18 cellular contexts compared by ENCODE assay signal in the genomic region with DNA sequence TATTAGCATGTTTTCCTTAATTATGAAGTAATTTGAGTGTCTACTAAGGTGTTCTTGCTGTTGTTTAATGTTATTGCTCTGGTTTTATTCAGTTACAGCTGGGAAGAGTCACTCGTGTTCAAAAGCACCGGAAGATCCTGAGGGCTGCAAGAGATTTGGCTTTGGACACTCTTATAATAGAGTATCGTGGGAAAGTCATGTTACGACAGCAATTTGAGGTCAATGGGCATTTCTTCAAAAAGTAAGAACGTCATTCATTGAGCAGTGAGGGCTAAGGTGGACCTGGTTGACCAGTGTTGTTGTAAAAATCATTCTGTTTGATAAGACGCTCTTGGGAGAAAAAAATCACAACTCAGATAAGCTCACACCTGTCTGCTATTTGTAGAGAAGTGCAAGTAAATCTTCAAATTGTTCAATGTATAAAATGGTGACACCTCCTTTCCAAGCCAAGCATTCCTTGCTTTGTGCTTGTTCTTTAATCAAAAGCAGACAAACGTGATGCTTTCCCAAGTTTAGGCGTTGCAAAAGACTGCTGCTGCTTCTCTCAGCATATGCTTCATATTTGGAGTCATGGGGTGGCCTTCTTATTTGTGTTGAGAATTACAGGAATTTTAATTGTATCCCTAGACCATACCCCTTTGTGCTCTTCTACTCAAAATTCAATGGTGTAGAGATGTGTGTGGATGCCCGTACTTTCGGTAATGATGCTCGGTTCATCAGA. TPM values are rescaled to one million over a fixed set of nuclear protein-coding genes. Genes with fewer than 3 reads are reported as not detected.
DNase-seq lines count a peak whose midpoint lies in the region; ATAC-seq, FAIRE-seq and TF ChIP-seq lines count a peak whose summit lies in the region.
"Had no signal": no experiment of that assay in that cellular context is flagged by ENCODE, and none has a peak within 500 bp of the region (broad histone marks: within the 10 kb centered on the region; RNA-seq: fewer than 3 reads in every experiment).

No MANE protein-coding gene starts in this region.

- in situ Hi-C loops in HepG2 (cut with HindIII; ENCODE audit: extremely low pct_ligation_motif_present, low pct_unique_long_range_greater_than_20kb), result no loop called here

- BruUV-seq in HepG2 (replicated peaks; lab: Mats Ljungman, UMichigan), result no TSS peak

- H3K9me3 ChIP-seq in HepG2 (ENCODE audit: low read length) (no peaks in the 10 kb centered on the region), right lobe of liver (no peaks in the 10 kb centered on the region)

- H3K9me3 Mint-ChIP-seq in activated T-helper 17 cell treated with anti-CD3 and anti-CD28 coated beads, Interleukin-2, amount 50 U/mL, for 72 hours, result no peaks in the 10 kb centered on the region

- H3K79me2 ChIP-seq in HepG2 (ENCODE audit: insufficient read depth, low read length), result peaks cover 12% of the 10 kb centered on the region

- no peak overlapping the region for H3K4me3 Mint-ChIP-seq in activated T-helper 17 cell treated with anti-CD3 and anti-CD28 coated beads, Interleukin-2, amount 50 U/mL, for 72 hours
- H3K4me3 Mint-ChIP-seq: B cell had no signal

- TF ChIP-seq CTCF in HepG2 (CRISPR knock-in tag; IDR thresholded peaks at IDR 0.05) (no peak), right lobe of liver (IDR thresholded peaks at IDR 0.05) (no peak)

- H3K27me3 Mint-ChIP-seq in activated T-helper 17 cell treated with anti-CD3 and anti-CD28 coated beads, Interleukin-2, amount 50 U/mL, for 72 hours, result no peaks in the 10 kb centered on the region
- H3K27me3 Mint-ChIP-seq: B cell had no signal

- intact Hi-C loops in HepG2 (cut with micrococcal nuclease; ENCODE audit: unreplicated experiment), result no loop called here
- intact Hi-C loops in right lobe of liver (cut with DNase I), result no loop called here
- intact Hi-C loops in left ventricle myocardium superior (cut with micrococcal nuclease), result no loop called here

- H4K20me1 ChIP-seq in HepG2 (ENCODE audit: insufficient read depth, low read length), result peaks cover 13% of the 10 kb centered on the region

- H3K4me3 ChIP-seq in HepG2 (replicated peaks in 1 of 3; ENCODE audit: insufficient read depth in 1 of 3, low read depth in 2 of 3, low read length in 3 of 3), result no peak overlapping the region
- no peak overlapping the region for H3K4me3 ChIP-seq in right lobe of liver

- POLR2A ChIA-PET in HepG2 (lab: Yijun Ruan, JAX), result no interaction called here

- H3K9ac ChIP-seq in HepG2 (ENCODE audit: insufficient read depth, low read depth, low read length), result no peak overlapping the region

- no peak for ATAC-seq in HepG2
- ATAC-seq in right lobe of liver, result no peak
- no peak for ATAC-seq in activated T-helper 17 cell treated with anti-CD3 and anti-CD28 coated beads, Interleukin-2, amount 50 U/mL, for 72 hours (replicated peaks)
- ATAC-seq in HG03097 (IDR thresholded peaks at IDR 0.05; ENCODE audit: low FRiP score, unreplicated experiment), result no peak
- no peak for ATAC-seq in left ventricle myocardium superior
- ATAC-seq in HG02885 (IDR thresholded peaks at IDR 0.05; ENCODE audit: poor library complexity, unreplicated experiment), result no peak
- ATAC-seq: Right ventricle myocardium inferior had no signal

- TF ChIP-seq EP300 in HepG2 (IDR thresholded peaks at IDR 0.05; ENCODE audit: low read depth in 2 of 2, low read length in 2 of 2) (no peak), HepG2 (CRISPR knock-in tag; IDR thresholded peaks at IDR 0.05; ENCODE audit: borderline replicate concordance) (no peak)

- no peaks in the 10 kb centered on the region for H3K27me3 ChIP-seq in HepG2 (ENCODE audit: control insufficient read depth in 1 of 2, insufficient read depth in 2 of 2, low read length in 2 of 2)
- no peaks in the 10 kb centered on the region for H3K27me3 ChIP-seq in right lobe of liver

- no peak for TF ChIP-seq RAD21 in HepG2 (CRISPR knock-in tag; IDR thresholded peaks at IDR 0.05)

- H3K4me1 ChIP-seq in HepG2 (ENCODE audit: insufficient read depth, low read length) (no peaks in the 10 kb centered on the region), right lobe of liver (no peaks in the 10 kb centered on the region)

- WGBS in HepG2 (ENCODE audit: low lambda C conversion rate), result 98% methylated on average over 11 of the region's 11 CpGs
- WGBS in right lobe of liver (ENCODE audit: insufficient coverage, low coverage, low lambda C conversion rate, missing lambda C conversion rate), result 79% methylated on average over 10 of the region's 11 CpGs

- FAIRE-seq in HepG2 (lab: Jason Lieb, UNC), result no peak
- FAIRE-seq: RCC 7860 had no signal

- DNase-seq in HepG2 (ENCODE audit: low spot score) (no peak), right lobe of liver (no peak), fibroblast of gingiva (ENCODE audit: low read depth) (peak; percentile 75), left ventricle myocardium superior (no peak)
- DNase-seq: DMS 273 treated with DMSO at 0.1 percent for 48 hours, DND-41, NCI-H1417, NCI-H187, NCI-H2107, NCI-H510A, NCI-H774 had no signal

- H2AFZ ChIP-seq in HepG2 (ENCODE audit: low read length), result no peak overlapping the region

- H3K36me3 ChIP-seq in HepG2 (replicated peaks in 1 of 2; ENCODE audit: control insufficient read depth in 1 of 2, insufficient read depth in 2 of 2, low read length in 2 of 2) (peaks cover 22 to 83% of the 10 kb centered on the region in 2 experiments), right lobe of liver (peaks cover 36 to 100% (median 60%) of the 10 kb centered on the region in 4 donors)

- peak overlapping the region; percentile 43 for H3K27ac Mint-ChIP-seq in activated T-helper 17 cell treated with anti-CD3 and anti-CD28 coated beads, Interleukin-2, amount 50 U/mL, for 72 hours
- H3K27ac Mint-ChIP-seq: B cell had no signal

- CTCF ChIA-PET in HepG2 (lab: Yijun Ruan, JAX; ENCODE audit: low intra/inter-chr PET ratio, low total read pairs), result no interaction called here

- no peak overlapping the region for H3K4me2 ChIP-seq in HepG2 (ENCODE audit: low read depth, low read length)

- no peaks in the 10 kb centered on the region for H3K4me1 Mint-ChIP-seq in activated T-helper 17 cell treated with anti-CD3 and anti-CD28 coated beads, Interleukin-2, amount 50 U/mL, for 72 hours
- H3K4me1 Mint-ChIP-seq: B cell had no signal

- TF ChIP-seq POLR2A in HepG2 (IDR thresholded peaks at IDR 0.05; ENCODE audit: insufficient read depth in 1 of 2, low read depth in 2 of 2, low read length in 2 of 2) (no peak), right lobe of liver (IDR thresholded peaks at IDR 0.05) (no peak)

- peaks cover 100% of the 10 kb centered on the region for H3K36me3 Mint-ChIP-seq in activated T-helper 17 cell treated with anti-CD3 and anti-CD28 coated beads, Interleukin-2, amount 50 U/mL, for 72 hours (ENCODE audit: low read depth)

- H3K27ac ChIP-seq in HepG2 (ENCODE audit: extremely low read length, insufficient read depth, low read length), result no peak overlapping the region
- no peak overlapping the region for H3K27ac ChIP-seq in right lobe of liver
- H3K27ac ChIP-seq: HL-60 had no signal

TF ChIP-seq in HepG2, 621 proteins besides CTCF, POLR2A, EP300 and RAD21 (continues in another document):
- TF ChIP-seq ZFP90 (CRISPR knock-in tag; IDR thresholded peaks at IDR 0.05; ENCODE audit: borderline replicate concordance), result no peak
- TF ChIP-seq NCOA5 (CRISPR knock-in tag; IDR thresholded peaks at IDR 0.05), result no peak
- peak; percentile 71 for TF ChIP-seq RBM22 (optimal IDR thresholded peaks at IDR 0.05; ENCODE audit: low read length)
- no peak for TF ChIP-seq NBN (conservative IDR thresholded peaks at IDR 0.05)
- TF ChIP-seq IKZF4 (CRISPR knock-in tag; IDR thresholded peaks at IDR 0.05; ENCODE audit: borderline replicate concordance, low read depth, not compliant biosample characterization), result no peak

RNA-seq across cellular contexts. Expression of a gene that starts 44.2 kb away (rescaled TPM):
- 40.6 and 46.8 TPM in 2 replicates for total RNA-seq in HepG2 (2016; rRNA removed; fragmentation: Illumina TruSeq; extraction: Trizol)
- total RNA-seq in HepG2 (2016; cell fraction: cytosol; rRNA removed; fragmentation: Illumina TruSeq; extraction: Trizol; ENCODE audit: low read depth), result 26.3 and 27.9 TPM in 2 replicates
- 35.8 and 43.9 TPM in 2 replicates for total RNA-seq in HepG2 (2016; cell fraction: insoluble cytoplasmic fraction; rRNA removed; fragmentation: Illumina TruSeq; extraction: Trizol)
- 26.2 and 27.3 TPM in 2 replicates for total RNA-seq in HepG2 (2016; cell fraction: membrane; rRNA removed; fragmentation: Illumina TruSeq; extraction: Trizol)
- 98.3 and 114 TPM in 2 replicates for total RNA-seq in HepG2 (2016; cell fraction: nucleus; rRNA removed; fragmentation: Illumina TruSeq; extraction: Trizol)
- 79.8 and 95.8 TPM in 2 replicates for polyA plus RNA-seq in HepG2 (2011; rRNA removed)
- polyA plus RNA-seq in HepG2 (2011; cell fraction: cytosol; rRNA removed), result 26.9 and 32.4 TPM in 2 replicates
- 146 and 182 TPM in 2 replicates for polyA plus RNA-seq in HepG2 (2011; cell fraction: nucleus; rRNA removed)
- polyA plus RNA-seq in HepG2 (2012), result 71.2 and 71.4 TPM in 2 replicates
- 1.9 and 2.5 TPM in 2 replicates for polyA plus RNA-seq in HepG2 (2016; cell fraction: cytosol; fragmentation: Illumina TruSeq; extraction: Trizol; ENCODE audit: low read depth)
- polyA plus RNA-seq in HepG2 (2016; cell fraction: insoluble cytoplasmic fraction; fragmentation: Illumina TruSeq; extraction: Trizol; ENCODE audit: low read depth), result 30.4 and 34.5 TPM in 2 replicates
- polyA plus RNA-seq in HepG2 (2016; cell fraction: membrane; fragmentation: Illumina TruSeq; extraction: Trizol; ENCODE audit: low read depth), result 7.4 and 7.5 TPM in 2 replicates
- polyA plus RNA-seq in HepG2 (2016; cell fraction: nucleus; fragmentation: Illumina TruSeq; extraction: Trizol; ENCODE audit: insufficient read depth, low read depth), result 137 and 159 TPM in 2 replicates
- polyA minus RNA-seq in HepG2 (2011; rRNA and poly(A)+ RNA removed; ENCODE audit: low replicate concordance), result 83.8 and 106 TPM in 2 replicates
- polyA minus RNA-seq in HepG2 (2011; cell fraction: cytosol; rRNA and poly(A)+ RNA removed), result 48.4 and 58.5 TPM in 2 replicates
- polyA minus RNA-seq in HepG2 (2011; cell fraction: nucleus; rRNA and poly(A)+ RNA removed), result 243 and 288 TPM in 2 replicates
- total RNA-seq in right lobe of liver, result 10 to 100 TPM; 38.7 to 71.4 (median 52.3) TPM
- total RNA-seq in activated T-helper 17 cell treated with anti-CD3 and anti-CD28 coated beads, Interleukin-2, amount 50 U/mL, for 72 hours, result 100 to 1,000 TPM; 107 to 148 TPM
- total RNA-seq in left ventricle myocardium superior, result 60.2 TPM
